In genomic region chr5:177453852-177454396, GRCh38 we compare ENCODE assay signal across 8 cellular contexts. TPM values are rescaled to one million over a fixed set of nuclear protein-coding genes. Genes with fewer than 3 reads are reported as not detected.
DNase-seq lines count a peak whose midpoint lies in the region; ATAC-seq, FAIRE-seq and TF ChIP-seq lines count a peak whose summit lies in the region.

No MANE protein-coding gene starts in this region.

- H3K4me3 ChIP-seq in colonic mucosa: peak overlapping the region; percentile 52

- peaks cover 7% of the 10 kb centered on the region for H3K4me1 ChIP-seq in colonic mucosa

- H3K27ac Mint-ChIP-seq in CD4-positive, alpha-beta T cell: peak overlapping the region; percentile 90
- peak overlapping the region; percentile 67 to 98 (median 86) for H3K27ac Mint-ChIP-seq in naive thymus-derived CD8-positive, alpha-beta T cell

- peak; percentile 1 for ATAC-seq in CD4-positive, alpha-beta T cell (ENCODE audit: poor library complexity)
- ATAC-seq in GM21360 (IDR thresholded peaks at IDR 0.05; ENCODE audit: unreplicated experiment): peak; percentile 4
- peak; percentile 2 for ATAC-seq in naive thymus-derived CD8-positive, alpha-beta T cell

- DNase-seq in CD4-positive, alpha-beta T cell: no peak
- peak; percentile 81 for DNase-seq in NAMALWA (ENCODE audit: low spot score)
- no peak for DNase-seq in colonic mucosa
- DNase-seq in naive thymus-derived CD8-positive, alpha-beta T cell: no peak
- DNase-seq in stimulated activated CD4-positive, alpha-beta T cell treated with anti-CD3 and anti-CD28 coated beads, Interleukin-1b, Interleukin-23, amount 100 ng/mL, for 48 hours: no peak
- no peak for DNase-seq in frontal cortex (ENCODE audit: low spot score in 2 of 2)
- DNase-seq in NK-92 treated with Interleukin-12 subunit alpha and Interleukin-12 subunit beta, amount 100 ng/mL, for 24 hours (lab: John Stamatoyannopoulos, UW): no peak

- no peak for TF ChIP-seq CTCF in CD4-positive, alpha-beta T cell (IDR thresholded peaks at IDR 0.05)
- no peak for TF ChIP-seq CTCF in colonic mucosa (IDR thresholded peaks at IDR 0.05)

- H3K27me3 ChIP-seq in CD4-positive, alpha-beta T cell (ENCODE audit: control insufficient read depth, insufficient read depth, low read length): no peaks in the 10 kb centered on the region
- no peaks in the 10 kb centered on the region for H3K27me3 ChIP-seq in colonic mucosa

- H3K4me1 Mint-ChIP-seq in CD4-positive, alpha-beta T cell (ENCODE audit: low read depth): peaks cover 43% of the 10 kb centered on the region
- peaks cover 14 to 42% (median 29%) of the 10 kb centered on the region in 4 donors for H3K4me1 Mint-ChIP-seq in naive thymus-derived CD8-positive, alpha-beta T cell

- POLR2A ChIA-PET in CD4-positive, alpha-beta T cell (lab: Charles Lee): interaction anchor here (1.3 to 14.1 kb wide), 10 partner anchors 9 to 102 kb away, joined by 4 to 435 read pairs (median 14); partner anchors contain the start of genes F12, GRK6, LMAN2 and PFN3
- POLR2A ChIA-PET in naive thymus-derived CD8-positive, alpha-beta T cell (lab: Charles Lee): interaction anchor here (1.1 to 25.4 kb wide), 7 partner anchors 10 to 82 kb away, joined by 3 to 1530 read pairs (median 58); partner anchors contain the start of genes DBN1, F12, GRK6 and PRR7

- H3K9ac ChIP-seq in colonic mucosa (ENCODE audit: low read depth in 2 of 2, low read length in 2 of 2): peak overlapping the region in 1 of 2 donors; percentile 61

- peak overlapping the region; percentile 29 for H3K27ac ChIP-seq in CD4-positive, alpha-beta T cell (ENCODE audit: low read depth, low read length)
- peak overlapping the region; percentile 12 for H3K27ac ChIP-seq in colonic mucosa

- peak overlapping the region; percentile 89 for H3K4me3 Mint-ChIP-seq in CD4-positive, alpha-beta T cell
- peak overlapping the region; percentile 72 to 89 (median 80) for H3K4me3 Mint-ChIP-seq in naive thymus-derived CD8-positive, alpha-beta T cell

- H3K27me3 Mint-ChIP-seq in CD4-positive, alpha-beta T cell: no peaks in the 10 kb centered on the region
- no peaks in the 10 kb centered on the region for H3K27me3 Mint-ChIP-seq in naive thymus-derived CD8-positive, alpha-beta T cell

- intact Hi-C loops in CD4-positive, alpha-beta T cell (cut with DNase I, micrococcal nuclease): loop anchor here in 1 of 2 experiments (1.0 kb wide), 2 partner anchors 27 to 50 kb away; no protein-coding TSS in a partner anchor
- intact Hi-C loops in colonic mucosa (cut with DNase I): loop anchor here (2.0 to 5.0 kb wide), 2 partner anchors 63 to 137 kb away; no protein-coding TSS in a partner anchor

- FAIRE-seq in frontal cortex (lab: Jason Lieb, UNC): no peak

- no peaks in the 10 kb centered on the region for H3K36me3 ChIP-seq in colonic mucosa

- peaks cover 8% of the 10 kb centered on the region for H3K36me3 Mint-ChIP-seq in CD4-positive, alpha-beta T cell (ENCODE audit: low read depth)
- H3K36me3 Mint-ChIP-seq in naive thymus-derived CD8-positive, alpha-beta T cell: peaks cover 0 to 3% (median 0%) of the 10 kb centered on the region in 3 donors

- H3K9me3 ChIP-seq in CD4-positive, alpha-beta T cell (ENCODE audit: control insufficient read depth, low read length): no peaks in the 10 kb centered on the region
- no peaks in the 10 kb centered on the region for H3K9me3 ChIP-seq in colonic mucosa

- CTCF ChIA-PET in CD4-positive, alpha-beta T cell (lab: Charles Lee): interaction anchor here (0.8 to 16.6 kb wide), 9 partner anchors 10 to 102 kb away, joined by 3 to 352 read pairs (median 11); partner anchors contain the start of genes F12, GRK6, LMAN2 and PDLIM7

- no peaks in the 10 kb centered on the region for H3K9me3 Mint-ChIP-seq in CD4-positive, alpha-beta T cell
- H3K9me3 Mint-ChIP-seq in naive thymus-derived CD8-positive, alpha-beta T cell: no peaks in the 10 kb centered on the region

RNA-seq across cellular contexts. Expression of gene PRR7, which starts 7.3 kb away (rescaled TPM):
- total RNA-seq in CD4-positive, alpha-beta T cell: 10 to 100 TPM; 23.3 to 23.5 TPM
- total RNA-seq in colonic mucosa: 1 to 10 TPM; 3.9 to 5.0 TPM
- 1 to 10 TPM; 7.6 to 7.7 TPM for total RNA-seq in naive thymus-derived CD8-positive, alpha-beta T cell
- 10 to 100 TPM; 14.6 to 21.6 (median 20.6) TPM for polyA plus RNA-seq in naive thymus-derived CD8-positive, alpha-beta T cell
- total RNA-seq in frontal cortex: 12.2 TPM

RNA-seq across cellular contexts. Expression of gene DBN1, which starts 19.5 kb away (rescaled TPM):
- 1 to 10 TPM; 1.8 to 2.5 TPM for total RNA-seq in CD4-positive, alpha-beta T cell
- total RNA-seq in colonic mucosa (10 to 100 TPM in 1 of 2 donors, 1 to 10 TPM in 1; 9.3 to 18.8 TPM), frontal cortex (187 TPM)
- 10 to 100 TPM; 57.0 to 62.9 TPM for total RNA-seq in naive thymus-derived CD8-positive, alpha-beta T cell
- polyA plus RNA-seq in naive thymus-derived CD8-positive, alpha-beta T cell: 10 to 100 TPM; 20.5 to 25.3 (median 21.8) TPM

RNA-seq across cellular contexts. Expression of gene GRK6, which starts 27.4 kb away (rescaled TPM):
- total RNA-seq in CD4-positive, alpha-beta T cell: 100 to 1,000 TPM; 186 to 192 TPM
- total RNA-seq in colonic mucosa (10 to 100 TPM; 38.0 to 64.4 TPM), frontal cortex (25.7 TPM)
- total RNA-seq in naive thymus-derived CD8-positive, alpha-beta T cell: 100 to 1,000 TPM; 176 to 181 TPM
- polyA plus RNA-seq in naive thymus-derived CD8-positive, alpha-beta T cell: 100 to 1,000 TPM in 2 of 3 donors, 10 to 100 TPM in 1; 83.1 to 204 (median 104) TPM

RNA-seq across cellular contexts. Expression of gene PDLIM7, which starts 43.5 kb away (rescaled TPM):
- 1 to 10 TPM; 5.2 to 6.0 TPM for total RNA-seq in CD4-positive, alpha-beta T cell
- total RNA-seq in colonic mucosa (10 to 100 TPM; 19.7 to 44.9 TPM), frontal cortex (6.5 TPM)
- 10 to 100 TPM; 16.7 to 19.1 TPM for total RNA-seq in naive thymus-derived CD8-positive, alpha-beta T cell
- 1 to 10 TPM; 4.3 to 5.8 (median 5.3) TPM for polyA plus RNA-seq in naive thymus-derived CD8-positive, alpha-beta T cell

RNA-seq across cellular contexts. Expression of gene F12, which starts 44.6 kb away (rescaled TPM):
- under 1 TPM; 0.20 to 0.60 TPM for total RNA-seq in CD4-positive, alpha-beta T cell
- total RNA-seq in colonic mucosa (10 to 100 TPM; 14.7 to 34.0 TPM), frontal cortex (2.4 TPM)
- not detected for total RNA-seq in naive thymus-derived CD8-positive, alpha-beta T cell
- polyA plus RNA-seq in naive thymus-derived CD8-positive, alpha-beta T cell: under 1 TPM; 0.21 to 0.26 (median 0.25) TPM
